In the genomic region with DNA sequence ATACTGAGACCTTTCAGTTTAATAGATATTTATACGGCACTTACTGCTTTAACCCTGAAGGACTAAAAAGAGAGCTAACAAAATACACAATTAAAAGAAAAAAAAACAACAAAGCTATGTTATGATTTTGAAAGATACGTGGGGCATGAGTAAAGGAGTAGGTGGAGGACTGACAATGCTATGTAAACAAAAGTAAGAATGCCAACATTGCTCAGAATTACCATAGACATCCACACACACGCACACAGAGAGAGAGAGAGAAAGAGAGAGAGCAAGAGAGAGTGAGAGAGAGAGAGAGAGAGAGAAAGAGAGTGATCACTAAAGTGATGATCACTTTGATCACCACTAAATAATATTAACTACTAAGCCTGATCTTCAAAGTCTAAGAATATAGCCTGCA, we compare ENCODE assay signal across 37 cellular contexts.
"Had no signal": no experiment of that assay in that cellular context is flagged by ENCODE, and none has a peak within 500 bp of the region (broad histone marks: within the 10 kb centered on the region; RNA-seq: fewer than 3 reads in every experiment).

No MANE protein-coding gene starts in this region.

- H3K36me3 ChIP-seq: adrenal gland, brain microvascular endothelial cell, breast epithelium, cardiac muscle cell had no signal

- H3K36me3 Mint-ChIP-seq: activated CD4-positive, alpha-beta memory T cell treated with anti-CD3 and anti-CD28 coated beads for 36 hours; activated naive CD4-positive, alpha-beta T cell treated with anti-CD3 and anti-CD28 coated beads, Interleukin-2, amount 50 U/mL, for 72 hours; activated naive CD8-positive, alpha-beta T cell treated with anti-CD3 and anti-CD28 coated beads for 36 hours had no signal

- H3K27ac ChIP-seq: adrenal gland, body of pancreas, brain microvascular endothelial cell, breast epithelium, cardiac muscle cell, VCaP had no signal

- ATAC-seq: activated CD8-positive, alpha-beta T cell treated with anti-CD3 and anti-CD28 coated beads for 36 hours; activated naive CD4-positive, alpha-beta T cell treated with anti-CD3 and anti-CD28 coated beads, Interleukin-2, amount 50 U/mL, for 72 hours; activated T-cell treated with anti-CD3 and anti-CD28 coated beads, Interleukin-2, amount 50 U/mL, for 4 hours; activated T-cell treated with anti-CD3 and anti-CD28 coated beads, Interleukin-2, amount 50 U/mL, for 72 hours; activated T-helper 17 cell treated with anti-CD3 and anti-CD28 coated beads, Interleukin-2, amount 50 U/mL, for 72 hours; body of pancreas had no signal

- DNase-seq: activated B cell treated with CpG ODN at 0.5 μM for 24 hours; activated CD4-positive, alpha-beta memory T cell treated with anti-CD3 and anti-CD28 coated beads for 36 hours; activated CD4-positive, alpha-beta T cell treated with anti-CD3 and anti-CD28 coated beads for 4 hours; activated CD4-positive, alpha-beta T cell treated with anti-CD3 and anti-CD28 coated beads, Interleukin-2, amount 10 ng/mL, durations not matched to agents 24 days and 14 days; activated CD4-positive, alpha-beta T cell treated with anti-CD3 and anti-CD28 coated beads, Interleukin-2, amount 50 U/mL, for 1 hour; activated CD4-positive, alpha-beta T cell treated with anti-CD3 and anti-CD28 coated beads, Interleukin-2, amount 50 U/mL, for 4 hours; activated CD4-positive, CD25-positive, alpha-beta regulatory T cell treated with anti-CD3 and anti-CD28 coated beads, Interleukin-2, amount 50 U/mL, for 72 hours; activated CD8-positive, alpha-beta memory T cell treated with anti-CD3 and anti-CD28 coated beads, Interleukin-2, amount 50 U/mL, for 4 hours; activated CD8-positive, alpha-beta T cell treated with anti-CD3 and anti-CD28 coated beads for 36 hours; activated effector memory CD4-positive, alpha-beta T cell treated with anti-CD3 and anti-CD28 coated beads, Interleukin-2, amount 50 U/mL, for 16 hours; activated gamma-delta T cell treated with Interleukin-2 at 50 U/mL for 16 hours; activated naive CD4-positive, alpha-beta T cell; activated naive CD4-positive, alpha-beta T cell treated with anti-CD3 and anti-CD28 coated beads for 36 hours; activated naive CD4-positive, alpha-beta T cell treated with anti-CD3 and anti-CD28 coated beads, Interleukin-2, amount 50 U/mL, for 16 hours; activated naive CD8-positive, alpha-beta T cell treated with anti-CD3 and anti-CD28 coated beads for 36 hours; activated T-cell treated with anti-CD3 and anti-CD28 coated beads for 4 hours; activated T-cell treated with anti-CD3 and anti-CD28 coated beads, Interleukin-2, amount 50 U/mL, for 1 hour; activated T-cell treated with anti-CD3 and anti-CD28 coated beads, Interleukin-2, amount 50 U/mL, for 4 hours; activated T-cell treated with anti-CD3 and anti-CD28 coated beads, Interleukin-2, amount 50 U/mL, for 72 hours; adrenal gland; amniotic stem cell; aorta; body of pancreas; brain microvascular endothelial cell; caudate nucleus; cerebellar nuclear complex; T-helper 2 cell; T-helper 9 cell had no signal

- H3K4me1 ChIP-seq: adrenal gland, body of pancreas, breast epithelium had no signal

- H3K27ac Mint-ChIP-seq: activated B cell treated with CpG ODN at 0.5 μM for 24 hours; activated CD4-positive, alpha-beta memory T cell treated with anti-CD3 and anti-CD28 coated beads for 36 hours; activated CD4-positive, alpha-beta T cell treated with anti-CD3 and anti-CD28 coated beads, Interleukin-2, amount 10 ng/mL, durations not matched to agents 24 days and 14 days; activated CD8-positive, alpha-beta T cell treated with anti-CD3 and anti-CD28 coated beads for 36 hours; activated naive CD4-positive, alpha-beta T cell treated with anti-CD3 and anti-CD28 coated beads for 36 hours; activated naive CD4-positive, alpha-beta T cell treated with anti-CD3 and anti-CD28 coated beads, Interleukin-2, amount 50 U/mL, for 72 hours; activated naive CD8-positive, alpha-beta T cell treated with anti-CD3 and anti-CD28 coated beads for 36 hours; activated T-cell treated with anti-CD3 and anti-CD28 coated beads, Interleukin-2, amount 50 U/mL, for 72 hours; activated T-helper 1 cell treated with anti-CD3 and anti-CD28 coated beads, Interleukin-12 subunit alpha, Interleukin-12 subunit beta, Interleukin-2, Interleukin-4 antibody, amounts not matched to agents 30 ng/mL and 10 ng/mL and 1 ng/mL, durations not matched to agents 14 hours and 24 hours and 36 hours; activated T-helper 17 cell treated with anti-CD3 and anti-CD28 coated beads, Interleukin-2, amount 50 U/mL, for 72 hours; T-helper 2 cell treated with Interferon-gamma antibody and Interleukin-4, amounts not matched to agents 5 μg/mL and 100 μg/mL, for 36 hours had no signal

- H3K27me3 ChIP-seq: adrenal gland, body of pancreas, brain microvascular endothelial cell, breast epithelium, cardiac muscle cell had no signal

- H3K9me3 ChIP-seq: adrenal gland, body of pancreas, breast epithelium had no signal

- H3K9me3 Mint-ChIP-seq: activated CD4-positive, alpha-beta memory T cell treated with anti-CD3 and anti-CD28 coated beads for 36 hours; activated CD4-positive, alpha-beta T cell treated with anti-CD3 and anti-CD28 coated beads, Interleukin-2, amount 10 ng/mL, durations not matched to agents 24 days and 14 days; activated naive CD4-positive, alpha-beta T cell treated with anti-CD3 and anti-CD28 coated beads for 36 hours; activated naive CD8-positive, alpha-beta T cell treated with anti-CD3 and anti-CD28 coated beads for 36 hours; activated T-cell treated with anti-CD3 and anti-CD28 coated beads, Interleukin-2, amount 50 U/mL, for 4 hours; activated T-helper 1 cell treated with anti-CD3 and anti-CD28 coated beads, Interleukin-12 subunit alpha, Interleukin-12 subunit beta, Interleukin-2, Interleukin-4 antibody, amounts not matched to agents 30 ng/mL and 10 ng/mL and 1 ng/mL, durations not matched to agents 14 hours and 24 hours and 36 hours had no signal

- H3K4me3 Mint-ChIP-seq: activated B cell treated with CpG ODN at 0.5 μM for 24 hours; activated CD4-positive, alpha-beta memory T cell treated with anti-CD3 and anti-CD28 coated beads for 36 hours; activated CD4-positive, alpha-beta T cell treated with anti-CD3 and anti-CD28 coated beads, Interleukin-2, amount 10 ng/mL, durations not matched to agents 24 days and 14 days; activated CD8-positive, alpha-beta T cell treated with anti-CD3 and anti-CD28 coated beads for 36 hours; activated naive CD4-positive, alpha-beta T cell treated with anti-CD3 and anti-CD28 coated beads for 36 hours; activated naive CD8-positive, alpha-beta T cell treated with anti-CD3 and anti-CD28 coated beads for 36 hours; activated T-cell treated with anti-CD3 and anti-CD28 coated beads, Interleukin-2, amount 50 U/mL, for 4 hours; activated T-cell treated with anti-CD3 and anti-CD28 coated beads, Interleukin-2, amount 50 U/mL, for 72 hours; activated T-helper 1 cell treated with anti-CD3 and anti-CD28 coated beads, Interleukin-12 subunit alpha, Interleukin-12 subunit beta, Interleukin-2, Interleukin-4 antibody, amounts not matched to agents 30 ng/mL and 10 ng/mL and 1 ng/mL, durations not matched to agents 14 hours and 24 hours and 36 hours; activated T-helper 17 cell treated with anti-CD3 and anti-CD28 coated beads, Interleukin-2, amount 50 U/mL, for 72 hours; central memory CD8-positive, alpha-beta T cell; T-helper 2 cell treated with Interferon-gamma antibody and Interleukin-4, amounts not matched to agents 5 μg/mL and 100 μg/mL, for 36 hours had no signal

- H3K4me1 Mint-ChIP-seq: activated B cell treated with CpG ODN at 0.5 μM for 24 hours; activated CD4-positive, alpha-beta T cell treated with anti-CD3 and anti-CD28 coated beads, Interleukin-2, amount 10 ng/mL, durations not matched to agents 24 days and 14 days; activated naive CD8-positive, alpha-beta T cell treated with anti-CD3 and anti-CD28 coated beads for 36 hours; activated T-helper 17 cell treated with anti-CD3 and anti-CD28 coated beads, Interleukin-2, amount 50 U/mL, for 72 hours; central memory CD8-positive, alpha-beta T cell had no signal

- H3K4me3 ChIP-seq: adrenal gland, body of pancreas, breast epithelium, cardiac muscle cell had no signal

- FAIRE-seq: TTC549 had no signal

- H3K27me3 Mint-ChIP-seq: activated B cell treated with CpG ODN at 0.5 μM for 24 hours; activated CD4-positive, alpha-beta memory T cell treated with anti-CD3 and anti-CD28 coated beads for 36 hours; activated CD4-positive, alpha-beta T cell treated with anti-CD3 and anti-CD28 coated beads, Interleukin-2, amount 10 ng/mL, durations not matched to agents 24 days and 14 days; activated CD8-positive, alpha-beta T cell treated with anti-CD3 and anti-CD28 coated beads for 36 hours; activated naive CD8-positive, alpha-beta T cell treated with anti-CD3 and anti-CD28 coated beads for 36 hours; activated T-helper 17 cell treated with anti-CD3 and anti-CD28 coated beads, Interleukin-2, amount 50 U/mL, for 72 hours; central memory CD8-positive, alpha-beta T cell had no signal
